In genomic region chr1:47437518-47438320, GRCh38 we compare ENCODE assay signal across 8 cellular contexts. TPM values are rescaled to one million over a fixed set of nuclear protein-coding genes. Genes with fewer than 3 reads are reported as not detected.
A peak's percentile ranks its signal among the peaks of the same experiment; 100 is the strongest.
DNase-seq lines count a peak whose midpoint lies in the region; ATAC-seq and TF ChIP-seq lines count a peak whose summit lies in the region.

Gene FOXD2 (plus strand): TSS chr1:47438044. CDS start chr1:47438136, 92 bp downstream.

- DNase-seq in DMS79 (lab: John Stamatoyannopoulos, UW) (peak; percentile 86), OCI-M1 (lab: John Stamatoyannopoulos, UW) (peak; percentile 94), fibroblast of mammary gland (ENCODE audit: low read depth) (peak; percentile 68), nephron progenitor cell (peak; percentile 98)
- DNase-seq in activated T-cell treated with anti-CD3 and anti-CD28 coated beads, Interleukin-2, amount 50 U/mL, for 4 hours, result peak; percentile 93
- peak; percentile 96 to 97 for DNase-seq in stimulated activated naive CD8-positive, alpha-beta T cell treated with anti-CD3 and anti-CD28 coated beads, Interleukin-15, amount 100 ng/mL, for 72 hours

- H3K27me3 Mint-ChIP-seq in activated T-cell treated with anti-CD3 and anti-CD28 coated beads, Interleukin-2, amount 50 U/mL, for 4 hours (ENCODE audit: low read depth), result peaks cover 16% of the 10 kb centered on the region
- peaks cover 46% of the 10 kb centered on the region for H3K27me3 Mint-ChIP-seq in nephron progenitor cell (ENCODE audit: low read depth, poor library complexity)
- peaks cover 40% of the 10 kb centered on the region for H3K27me3 Mint-ChIP-seq in stimulated activated naive CD8-positive, alpha-beta T cell treated with anti-CD3 and anti-CD28 coated beads, Interleukin-15, amount 100 ng/mL, for 72 hours

- H3K4me3 ChIP-seq in HUES64 (ENCODE audit: low read length), result peak within 1 kb of the TSS; percentile 57
- peak within 1 kb of the TSS; percentile 65 for H3K4me3 ChIP-seq in fibroblast of mammary gland (ENCODE audit: control insufficient read depth, low read depth, low read length)

- peaks cover 100% of the 10 kb centered on the region for H3K27me3 ChIP-seq in HUES64 (ENCODE audit: insufficient read depth, low read length)

- H3K4me1 ChIP-seq in HUES64 (ENCODE audit: insufficient read depth, low read length), result 0 out of 2 replicates have a peak, but pooled peaks cover 11% of the 10 kb centered on the region

- H3K9ac ChIP-seq in HUES64 (ENCODE audit: low read depth, low read length), result no peak within 1 kb of the TSS; the same call in 1 of the 2 replicates

- H3K27ac ChIP-seq in HUES64 (ENCODE audit: low read depth, low read length), result no peak within 1 kb of the TSS

- H3K36me3 ChIP-seq in HUES64 (ENCODE audit: insufficient read depth, low read length), result no peaks in the 10 kb centered on the region

- H3K4me1 Mint-ChIP-seq in activated T-cell treated with anti-CD3 and anti-CD28 coated beads, Interleukin-2, amount 50 U/mL, for 4 hours (ENCODE audit: low read depth), result peaks cover 22% of the 10 kb centered on the region
- H3K4me1 Mint-ChIP-seq in nephron progenitor cell, result peaks cover 39% of the 10 kb centered on the region
- peaks cover 40% of the 10 kb centered on the region for H3K4me1 Mint-ChIP-seq in stimulated activated naive CD8-positive, alpha-beta T cell treated with anti-CD3 and anti-CD28 coated beads, Interleukin-15, amount 100 ng/mL, for 72 hours

- H3K27ac Mint-ChIP-seq in nephron progenitor cell, result no peak within 1 kb of the TSS
- H3K27ac Mint-ChIP-seq in stimulated activated naive CD8-positive, alpha-beta T cell treated with anti-CD3 and anti-CD28 coated beads, Interleukin-15, amount 100 ng/mL, for 72 hours, result no peak within 1 kb of the TSS

- peak within 1 kb of the TSS; percentile 90 for H3K4me3 Mint-ChIP-seq in activated T-cell treated with anti-CD3 and anti-CD28 coated beads, Interleukin-2, amount 50 U/mL, for 4 hours
- peak within 1 kb of the TSS; percentile 97 for H3K4me3 Mint-ChIP-seq in nephron progenitor cell
- peak within 1 kb of the TSS; percentile 99 for H3K4me3 Mint-ChIP-seq in stimulated activated naive CD8-positive, alpha-beta T cell treated with anti-CD3 and anti-CD28 coated beads, Interleukin-15, amount 100 ng/mL, for 72 hours

- WGBS in HUES64, result under 1% methylated on average over 94 of the region's 94 CpGs

- ATAC-seq in GM21526 (IDR thresholded peaks at IDR 0.05; ENCODE audit: low FRiP score, unreplicated experiment), result peak; percentile 82
- ATAC-seq in activated T-cell treated with anti-CD3 and anti-CD28 coated beads, Interleukin-2, amount 50 U/mL, for 4 hours, result peak; percentile 89
- peak; percentile 93 for ATAC-seq in stimulated activated naive CD8-positive, alpha-beta T cell treated with anti-CD3 and anti-CD28 coated beads, Interleukin-15, amount 100 ng/mL, for 72 hours

- TF ChIP-seq CTCF in fibroblast of mammary gland (conservative IDR thresholded peaks at IDR 0.05; ENCODE audit: control insufficient read depth, insufficient read depth, low read depth, low read length) (peak; percentile 29), nephron progenitor cell (IDR thresholded peaks at IDR 0.05) (peak; percentile 89)

- H3K36me3 Mint-ChIP-seq in activated T-cell treated with anti-CD3 and anti-CD28 coated beads, Interleukin-2, amount 50 U/mL, for 4 hours (ENCODE audit: insufficient read depth), result peaks cover 3% of the 10 kb centered on the region
- H3K36me3 Mint-ChIP-seq in nephron progenitor cell (ENCODE audit: low read depth), result no peaks in the 10 kb centered on the region

- no peaks in the 10 kb centered on the region for H3K9me3 Mint-ChIP-seq in activated T-cell treated with anti-CD3 and anti-CD28 coated beads, Interleukin-2, amount 50 U/mL, for 4 hours
- H3K9me3 Mint-ChIP-seq in nephron progenitor cell, result no peaks in the 10 kb centered on the region
- H3K9me3 Mint-ChIP-seq in stimulated activated naive CD8-positive, alpha-beta T cell treated with anti-CD3 and anti-CD28 coated beads, Interleukin-15, amount 100 ng/mL, for 72 hours, result no peaks in the 10 kb centered on the region

- 0 out of 2 replicates have a peak, but pooled peaks cover 2% of the 10 kb centered on the region for H3K9me3 ChIP-seq in HUES64 (ENCODE audit: insufficient read depth, low read depth, low read length)

RNA-seq across cellular contexts. Expression of gene FOXD2, which starts in this region (rescaled TPM):
- not detected for polyA plus RNA-seq in HUES64 (2013, experiment 1 of 2)
- polyA plus RNA-seq in HUES64 (2013, experiment 2 of 2), result 0.13 TPM
- under 1 TPM in 2 of 3 donors, not detected in 1; 0.16 to 0.19 TPM for total RNA-seq in activated T-cell treated with anti-CD3 and anti-CD28 coated beads, Interleukin-2, amount 50 U/mL, for 4 hours

Comparison
In these comparisons a context has a peak if more than half of its experiments do, and no peak if none do; other contexts are left out.
1. Peak in DNase-seq and ATAC-seq in activated T-cell treated with anti-CD3 and anti-CD28 coated beads, Interleukin-2, amount 50 U/mL, for 4 hours; RNA of the gene not detected or under 1 TPM.